In genomic region chr15:74843445-74843828, GRCh38 we compare ENCODE assay signal across 8 cellular contexts. TPM values are rescaled to one million over a fixed set of nuclear protein-coding genes. Genes with fewer than 3 reads are reported as not detected.
DNase-seq lines count a peak whose midpoint lies in the region; TF ChIP-seq lines count a peak whose summit lies in the region.

No MANE protein-coding gene starts in this region.

- H3K9ac ChIP-seq in mucosa of stomach (ENCODE audit: low read length), result peak overlapping the region; percentile 44

- H3K27me3 ChIP-seq in right atrium auricular region, result no peaks in the 10 kb centered on the region
- no peaks in the 10 kb centered on the region for H3K27me3 ChIP-seq in mucosa of stomach (ENCODE audit: control insufficient read depth, insufficient read depth, low read length)

- DNase-seq in right atrium auricular region (ENCODE audit: low spot score) (no peak), cardiac septum (ENCODE audit: low spot score) (no peak), cardiac fibroblast (ENCODE audit: low read depth in 2 of 2) (no peak), NCI-H146 treated with DMSO at 0.1 percent for 48 hours (lab: John Stamatoyannopoulos, UW; ENCODE audit: unreplicated experiment) (no peak), NCI-H526 (lab: John Stamatoyannopoulos, UW) (no peak), islet precursor cell (no peak), glomerular visceral epithelial cell (ENCODE audit: extremely low spot score) (no peak)

- H3K4me3 ChIP-seq in right atrium auricular region (peak overlapping the region; percentile 80 to 88), cardiac fibroblast (replicated peaks in 1 of 2; ENCODE audit: low read depth in 2 of 2, low read length in 2 of 2) (peak overlapping the region; percentile 39 to 46), mucosa of stomach (ENCODE audit: low read length) (no peak overlapping the region)

- H3K9me3 ChIP-seq in right atrium auricular region, result no peaks in the 10 kb centered on the region
- H3K9me3 ChIP-seq in mucosa of stomach (ENCODE audit: control insufficient read depth, low read length), result no peaks in the 10 kb centered on the region

- TF ChIP-seq CTCF in right atrium auricular region (IDR thresholded peaks at IDR 0.05) (peak in 1 of 2 donors; percentile 34), cardiac fibroblast (IDR thresholded peaks at IDR 0.05; ENCODE audit: low read depth, low read length) (no peak)

- peak overlapping the region; percentile 92 to 93 for H3K27ac ChIP-seq in right atrium auricular region

- H3K36me3 ChIP-seq in right atrium auricular region, result peaks cover 39% of the 10 kb centered on the region
- peaks cover 22% of the 10 kb centered on the region for H3K36me3 ChIP-seq in mucosa of stomach (ENCODE audit: control insufficient read depth, insufficient read depth, low read length)

- H3K4me1 ChIP-seq in right atrium auricular region (peaks cover 0 to 29% of the 10 kb centered on the region in 2 donors), mucosa of stomach (ENCODE audit: control insufficient read depth, insufficient read depth, low read length) (peaks cover 33% of the 10 kb centered on the region)

- intact Hi-C loops in cardiac septum (cut with DNase I), result loop anchor here (2.0 kb wide), 1 partner anchor 59 kb away; no protein-coding TSS in a partner anchor

RNA-seq across cellular contexts. Expression of gene ULK3, which starts 0.5 kb away (rescaled TPM):
- total RNA-seq in right atrium auricular region (10 to 100 TPM; 38.1 to 42.9 TPM), cardiac septum (25.6 TPM)

RNA-seq across cellular contexts. Expression of gene CPLX3, which starts 17.0 kb away (rescaled TPM):
- total RNA-seq in right atrium auricular region (10 to 100 TPM in 1 of 2 donors, 1 to 10 TPM in 1; 1.1 to 10.8 TPM), cardiac septum (0.67 TPM)

RNA-seq across cellular contexts. Expression of gene SCAMP2, which starts 29.7 kb away (rescaled TPM):
- 10 to 100 TPM; 72.3 to 80.9 TPM for total RNA-seq in right atrium auricular region
- total RNA-seq in cardiac septum, result 33.3 TPM

RNA-seq across cellular contexts. Expression of gene LMAN1L, which starts 30.8 kb away (rescaled TPM):
- total RNA-seq in right atrium auricular region (10 to 100 TPM; 13.8 to 88.7 TPM), cardiac septum (7.9 TPM)

RNA-seq across cellular contexts. Expression of gene MPI, which starts 46.4 kb away (rescaled TPM):
- 100 to 1,000 TPM in 1 of 2 donors, 10 to 100 TPM in 1; 59.3 to 131 TPM for total RNA-seq in right atrium auricular region
- 44.5 TPM for total RNA-seq in cardiac septum
